In the genomic region with DNA sequence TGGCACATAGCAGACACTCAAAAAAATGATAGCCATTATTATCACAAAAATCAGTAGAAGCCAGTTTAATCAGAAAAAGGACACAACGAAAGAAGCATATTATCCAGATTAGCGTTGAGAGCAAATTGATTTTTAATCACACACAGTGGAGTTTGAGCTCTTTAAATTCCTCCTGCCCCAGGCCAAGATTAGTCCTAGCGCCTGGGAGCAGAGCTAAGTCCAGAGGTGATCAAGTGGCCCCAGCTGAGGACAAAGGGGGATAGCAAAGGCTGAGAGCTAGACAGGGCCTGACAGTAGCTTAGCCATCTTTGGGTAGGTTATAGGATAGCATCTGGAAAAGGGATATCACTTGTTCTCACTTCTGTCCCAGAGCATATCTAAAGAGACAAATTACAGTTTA, we compare ENCODE assay signal across 8 cellular contexts.
"Had no signal": no experiment of that assay in that cellular context is flagged by ENCODE, and none has a peak within 500 bp of the region (broad histone marks: within the 10 kb centered on the region; RNA-seq: fewer than 3 reads in every experiment).

No MANE protein-coding gene starts in this region.

- H3K9me3 ChIP-seq: HAP-1 had no signal

- DNase-seq: GM23248, GOT3, H7, HFFc6, IMR-90 had no signal

- H3K4me3 ChIP-seq: GM23248, HAP-1, K562 had no signal

- H2AFZ ChIP-seq: GM23248 had no signal

- H3K9ac ChIP-seq: GM23248 had no signal

- H3K27ac ChIP-seq: GM23248 had no signal

- ATAC-seq: HCT116, K562 had no signal

- H3K36me3 ChIP-seq: HAP-1 had no signal

- H3K4me1 ChIP-seq: HAP-1 had no signal
